ENCODE assay signal across 13 cellular contexts in genomic region chr1:46806196-46807020, GRCh38. TPM values are rescaled to one million over a fixed set of nuclear protein-coding genes. Genes with fewer than 3 reads are reported as not detected.
A peak's percentile ranks its signal among the peaks of the same experiment; 100 is the strongest.
DNase-seq lines count a peak whose midpoint lies in the region; ATAC-seq and TF ChIP-seq lines count a peak whose summit lies in the region.
"Had no signal": no experiment of that assay in that cellular context is flagged by ENCODE, and none has a peak within 500 bp of the region (broad histone marks: within the 10 kb centered on the region; RNA-seq: fewer than 3 reads in every experiment).

No MANE protein-coding gene starts in this region.

- H3K9me3 ChIP-seq in BLaER1 (peaks cover 6% of the 10 kb centered on the region), prostate gland (no peaks in the 10 kb centered on the region)

- WGBS in prostate gland: 59% methylated on average over 13 of the region's 13 CpGs

- TF ChIP-seq CTCF in prostate gland (IDR thresholded peaks at IDR 0.05): no peak

- no peak overlapping the region for H3K9ac ChIP-seq in BLaER1

- H3K36me3 ChIP-seq in BLaER1: no peaks in the 10 kb centered on the region
- H3K36me3 ChIP-seq in prostate gland: no peaks in the 10 kb centered on the region

- H3K4me1 ChIP-seq in BLaER1 (peaks cover 17% of the 10 kb centered on the region), prostate gland (replicated peaks) (peaks cover 2% of the 10 kb centered on the region)

- peak overlapping the region; percentile 43; the same call in 1 of the 2 replicates for H3K4me2 ChIP-seq in BLaER1

- H3K4me3 ChIP-seq in BLaER1 (no peak overlapping the region), prostate gland (no peak overlapping the region)

- no peak overlapping the region for H3K27ac ChIP-seq in BLaER1
- H3K27ac ChIP-seq in angular gyrus (ENCODE audit: low read depth, low read length): peak overlapping the region; percentile 31
- H3K27ac ChIP-seq in prostate gland: peak overlapping the region; percentile 63 to 72
- H3K27ac ChIP-seq: RWPE1 had no signal

- no peaks in the 10 kb centered on the region for H4K20me1 ChIP-seq in BLaER1

- H3K27me3 ChIP-seq in BLaER1: no peaks in the 10 kb centered on the region
- H3K27me3 ChIP-seq in prostate gland (replicated peaks; ENCODE audit: insufficient read depth): no peaks in the 10 kb centered on the region

- peak; percentile 88 to 91 for ATAC-seq in left cardiac atrium

- DNase-seq in left cardiac atrium: peak; percentile 76
- peak; percentile 72 for DNase-seq in prostate gland (ENCODE audit: low spot score)
- DNase-seq in DMS 273 (lab: John Stamatoyannopoulos, UW; ENCODE audit: unreplicated experiment): no peak
- no peak for DNase-seq in C1 segment of cervical spinal cord (lab: John Stamatoyannopoulos, UW)
- DNase-seq in NCI-H2081 (lab: John Stamatoyannopoulos, UW): no peak
- no peak for DNase-seq in NCI-H1092 (lab: John Stamatoyannopoulos, UW)
- DNase-seq: activated CD4-positive, CD25-positive, alpha-beta regulatory T cell treated with anti-CD3 and anti-CD28 coated beads, Interleukin-2, amount 50 U/mL, for 72 hours; activated gamma-delta T cell treated with Interleukin-2 at 50 U/mL for 16 hours; immature natural killer cell; NCI-H226 had no signal

- intact Hi-C loops in left cardiac atrium (cut with DNase I): no loop called here
- intact Hi-C loops in prostate gland (cut with DNase I): no loop called here

- TF ChIP-seq POLR2A in prostate gland (IDR thresholded peaks at IDR 0.05): no peak

RNA-seq across cellular contexts. Expression of gene CYP4B1, which starts 7.6 kb away (rescaled TPM):
- total RNA-seq in left cardiac atrium: 10 to 100 TPM in 1 of 2 donors, 1 to 10 TPM in 1; 7.2 to 15.6 TPM
- 10 to 100 TPM; 41.4 to 73.3 TPM for total RNA-seq in prostate gland

Comparison
In these comparisons a context has a peak if more than half of its experiments do, and no peak if none do; other contexts are left out.
1. DNase-seq: peak in left cardiac atrium (single experiment) and prostate gland (single experiment); none in DMS 273 (single experiment), C1 segment of cervical spinal cord (0 of 14), NCI-H2081 (0 of 2) and NCI-H1092 (single experiment).